Comparison of ENCODE assay signal across 9 cellular contexts in the genomic region with DNA sequence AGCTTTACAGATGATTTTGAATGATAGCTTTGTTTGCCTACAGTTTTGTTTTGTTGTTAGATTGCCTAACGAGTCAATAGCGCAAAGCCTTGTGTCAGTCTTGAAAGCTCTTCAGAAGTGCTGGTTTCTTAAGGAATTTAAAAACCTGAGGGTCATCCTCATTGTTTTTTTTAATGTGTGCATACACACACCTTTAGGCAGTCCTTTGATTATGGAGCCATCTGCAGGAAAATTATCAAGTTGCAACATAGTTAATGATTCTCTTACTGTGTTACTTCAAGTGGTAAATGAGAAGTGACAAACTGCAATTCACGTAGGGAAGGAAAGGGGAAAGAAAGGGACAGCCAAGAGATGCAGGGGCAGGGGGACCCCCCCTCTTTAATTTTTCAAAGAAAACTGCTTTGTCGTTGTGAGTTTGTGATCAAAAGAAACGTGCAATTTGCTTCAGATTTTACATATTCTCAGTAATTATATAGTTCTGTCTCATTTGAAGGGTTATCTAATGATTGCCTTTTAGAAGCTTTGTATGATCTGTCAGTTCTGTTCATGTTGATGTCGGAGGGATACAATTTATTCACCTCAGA.
A peak's percentile ranks its signal among the peaks of the same experiment; 100 is the strongest.
DNase-seq lines count a peak whose midpoint lies in the region; ATAC-seq and TF ChIP-seq lines count a peak whose summit lies in the region.
"Had no signal": no experiment of that assay in that cellular context is flagged by ENCODE, and none has a peak within 500 bp of the region (broad histone marks: within the 10 kb centered on the region; RNA-seq: fewer than 3 reads in every experiment).

No MANE protein-coding gene starts in this region.

- TF ChIP-seq CTCF in KMS-11 (conservative IDR thresholded peaks at IDR 0.05; ENCODE audit: low read depth, low read length) (peak; percentile 48), SK-N-SH (IDR thresholded peaks at IDR 0.05) (peak; percentile 67), gastrocnemius medialis (IDR thresholded peaks at IDR 0.05 in 4 of 5, conservative IDR thresholded peaks at IDR 0.05 in 1 of 5) (peak; percentile 20 to 64 (median 34))

- intact Hi-C loops in gastrocnemius medialis (cut with DNase I; ENCODE audit: low total_unique reads), result loop anchor here (1.0 to 10.0 kb wide), 3 partner anchors 68 to 719 kb away; no protein-coding TSS in a partner anchor

- POLR2A ChIA-PET in SK-N-SH (lab: Yijun Ruan, JAX), result interaction anchor here (2.0 kb wide), 1 partner anchor 296 kb away, joined by 5 read pairs; a partner anchor contains a TSS

- no peaks in the 10 kb centered on the region for H3K79me2 ChIP-seq in KMS-11 (ENCODE audit: insufficient read depth, low read depth)
- H3K79me2 ChIP-seq in SK-N-SH (ENCODE audit: insufficient read depth), result peaks cover 39% of the 10 kb centered on the region

- CTCF ChIA-PET in SK-N-SH (lab: Yijun Ruan, JAX), result interaction anchor here (0.6 to 4.9 kb wide), 45 partner anchors 9 to 723 kb away, joined by 3 to 89 read pairs (median 3); no protein-coding TSS in a partner anchor

- H2AFZ ChIP-seq in KMS-11 (ENCODE audit: low read depth) (no peak overlapping the region), SK-N-SH (ENCODE audit: low read depth) (no peak overlapping the region)

- in situ Hi-C loops in gastrocnemius medialis (cut with MboI; ENCODE audit: low sequenced_read_pairs in 4 of 4), result loop anchor here in 2 of 4 donors (5.0 to 10.0 kb wide), 2 partner anchors 67 to 289 kb away; no protein-coding TSS in a partner anchor

- TF ChIP-seq POLR2A in gastrocnemius medialis (IDR thresholded peaks at IDR 0.05), result no peak

- DNase-seq in GDM1 (lab: John Stamatoyannopoulos, UW), result peak; percentile 3
- peak; percentile 3 for DNase-seq in SK-N-SH
- DNase-seq in glomerular visceral epithelial cell (ENCODE audit: extremely low spot score), result peak; percentile 62
- no peak for DNase-seq in gastrocnemius medialis
- no peak for DNase-seq in activated T-cell treated with anti-CD3 and anti-CD28 coated beads, Interleukin-2, amount 50 U/mL, for 1 hour
- DNase-seq in SKM-1 treated with dmso at 0.1 percent for 144 hours (lab: John Stamatoyannopoulos, UW; ENCODE audit: unreplicated experiment), result no peak

- peak; percentile 89 for TF ChIP-seq RAD21 in SK-N-SH (IDR thresholded peaks at IDR 0.05; ENCODE audit: low read length)

- no peaks in the 10 kb centered on the region for H3K36me3 ChIP-seq in KMS-11 (ENCODE audit: insufficient read depth)
- H3K36me3 ChIP-seq in SK-N-SH (replicated peaks in 1 of 2; ENCODE audit: control insufficient read depth in 1 of 2, insufficient read depth in 2 of 2, low read length in 1 of 2), result no peaks in the 10 kb centered on the region
- H3K36me3 ChIP-seq in gastrocnemius medialis, result no peaks in the 10 kb centered on the region

- no peak overlapping the region for H3K4me2 ChIP-seq in KMS-11
- H3K4me2 ChIP-seq in SK-N-SH, result no peak overlapping the region

- peaks cover 50% of the 10 kb centered on the region for H3F3A ChIP-seq in SK-N-SH (replicated peaks; ENCODE audit: insufficient read depth)

- ATAC-seq in gastrocnemius medialis (peak; percentile 66 to 75), HG02763 (IDR thresholded peaks at IDR 0.05; ENCODE audit: unreplicated experiment) (no peak)
- ATAC-seq: naive thymus-derived CD8-positive, alpha-beta T cell had no signal

- H3K27ac ChIP-seq in KMS-11 (no peak overlapping the region), SK-N-SH (ENCODE audit: low read depth in 2 of 2, low read length in 1 of 2) (no peak overlapping the region), gastrocnemius medialis (peak overlapping the region in 3 of 4 donors; percentile 8 to 45 (median 14))

- TF ChIP-seq EP300 in SK-N-SH (IDR thresholded peaks at IDR 0.05; ENCODE audit: borderline replicate concordance in 1 of 2, low read depth in 1 of 2, low read length in 1 of 2), result no peak

- 61% methylated on average over 6 of the region's 6 CpGs for WGBS in SK-N-SH (ENCODE audit: low lambda C conversion rate)

- no peaks in the 10 kb centered on the region for H3K9me3 ChIP-seq in SK-N-SH
- H3K9me3 ChIP-seq in gastrocnemius medialis, result no peaks in the 10 kb centered on the region

- H3K9ac ChIP-seq in KMS-11, result no peak overlapping the region
- H3K9ac ChIP-seq in SK-N-SH, result no peak overlapping the region

- H4K20me1 ChIP-seq in KMS-11 (ENCODE audit: insufficient read depth) (no peaks in the 10 kb centered on the region), SK-N-SH (ENCODE audit: insufficient read depth) (no peaks in the 10 kb centered on the region)

- H3K9me2 ChIP-seq in SK-N-SH, result no peaks in the 10 kb centered on the region

- H3K4me3 ChIP-seq in KMS-11 (IDR thresholded peaks at IDR 0.05; ENCODE audit: insufficient read depth, low read depth, low read length), result no peak overlapping the region
- no peak overlapping the region for H3K4me3 ChIP-seq in SK-N-SH (ENCODE audit: low read depth in 2 of 2, low read length in 1 of 2)
- H3K4me3 ChIP-seq in gastrocnemius medialis, result no peak overlapping the region

- H3K4me1 ChIP-seq in KMS-11 (ENCODE audit: low read depth, poor library complexity, severe bottlenecking) (no peaks in the 10 kb centered on the region), SK-N-SH (ENCODE audit: control insufficient read depth in 1 of 2, insufficient read depth in 2 of 2, low read depth in 1 of 2, low read length in 1 of 2) (peaks cover 28 to 31% of the 10 kb centered on the region in 2 experiments; a peak in 3 of 4 replicates), gastrocnemius medialis (peaks cover 62 to 72% of the 10 kb centered on the region in 2 donors)

- H3K27me3 ChIP-seq in KMS-11 (ENCODE audit: insufficient read depth, low read depth), result no peaks in the 10 kb centered on the region
- no peaks in the 10 kb centered on the region for H3K27me3 ChIP-seq in SK-N-SH (ENCODE audit: insufficient read depth)
- H3K27me3 ChIP-seq in gastrocnemius medialis, result no peaks in the 10 kb centered on the region

TF ChIP-seq in SK-N-SH, 30 proteins besides CTCF, POLR2A, EP300 and RAD21:
- no peak for TF ChIP-seq TAF1 (IDR thresholded peaks at IDR 0.05; ENCODE audit: borderline replicate concordance, low read depth, low read length)
- TF ChIP-seq TCF12 (IDR thresholded peaks at IDR 0.05), result peak; percentile 15; the same call in 1 of the 2 replicates
- peak; percentile 79 for TF ChIP-seq SMC3 (IDR thresholded peaks at IDR 0.05; ENCODE audit: low read depth, low read length)
- TF ChIP-seq NRF1 (IDR thresholded peaks at IDR 0.05; ENCODE audit: low read depth, low read length), result no peak

Comparison
In these comparisons a context has a peak if more than half of its experiments do, and no peak if none do; other contexts are left out.
1. DNase-seq: peak in GDM1 (single experiment), SK-N-SH (single experiment) and glomerular visceral epithelial cell (single experiment); none in gastrocnemius medialis (0 of 2), activated T-cell treated with anti-CD3 and anti-CD28 coated beads, Interleukin-2, amount 50 U/mL, for 1 hour (single experiment) and SKM-1 treated with dmso at 0.1 percent for 144 hours (single experiment).
2. H3K27ac ChIP-seq: peak in gastrocnemius medialis (3 of 4); none in KMS-11 (single experiment) and SK-N-SH (0 of 2).
3. Peak in every context shown above with its lines, with median percentiles within 50 percentile points of each other: CTCF ChIP-seq.